Comparison of ENCODE assay signal across 22 cellular contexts in genomic region chr4:178205826-178206225, GRCh38.
A peak's percentile ranks its signal among the peaks of the same experiment; 100 is the strongest.
DNase-seq lines count a peak whose midpoint lies in the region; ATAC-seq, FAIRE-seq and TF ChIP-seq lines count a peak whose summit lies in the region.
"Had no signal": no experiment of that assay in that cellular context is flagged by ENCODE, and none has a peak within 500 bp of the region (broad histone marks: within the 10 kb centered on the region; RNA-seq: fewer than 3 reads in every experiment).

No MANE protein-coding gene starts in this region.

- no peaks in the 10 kb centered on the region for H3K4me1 ChIP-seq in IMR-90 (ENCODE audit: control insufficient read depth, insufficient read depth, low read length)
- no peaks in the 10 kb centered on the region for H3K4me1 ChIP-seq in astrocyte (ENCODE audit: insufficient read depth, low read length)
- H3K4me1 ChIP-seq: A549; BLaER1 treated with 17β-estradiol and CSF1 and Interleukin-3, amounts not matched to agents 10 nM and 100 nM; SJCRH30 had no signal

- H4K8ac ChIP-seq in IMR-90 (ENCODE audit: low read depth in 2 of 2, low read length in 2 of 2): no peak overlapping the region

- TF ChIP-seq RAD21 in IMR-90 (IDR thresholded peaks at IDR 0.05; ENCODE audit: low read length): no peak

- no peak overlapping the region for H3K4me3 Mint-ChIP-seq in astrocyte (ENCODE audit: unreplicated experiment)

- H3K4me3 ChIP-seq in IMR-90 (ENCODE audit: insufficient read depth, low read depth, low read length): no peak overlapping the region
- no peak overlapping the region for H3K4me3 ChIP-seq in astrocyte (ENCODE audit: insufficient read depth, low read depth, low read length)
- H3K4me3 ChIP-seq: A549; BLaER1 treated with 17β-estradiol and CSF1 and Interleukin-3, amounts not matched to agents 10 nM and 100 nM; MG63; SJCRH30 had no signal

- H3K4me1 Mint-ChIP-seq in astrocyte (ENCODE audit: low read depth, unreplicated experiment): peaks cover 12% of the 10 kb centered on the region

- H3K79me2 ChIP-seq in astrocyte (ENCODE audit: insufficient read depth, low read length): no peaks in the 10 kb centered on the region

- no peak overlapping the region for H3K4ac ChIP-seq in IMR-90 (ENCODE audit: low read depth, low read length)

- no peak overlapping the region for H2BK120ac ChIP-seq in IMR-90 (ENCODE audit: low read depth, low read length)

- H3K36me3 ChIP-seq in IMR-90 (ENCODE audit: control insufficient read depth, insufficient read depth, low read length) (no peaks in the 10 kb centered on the region), astrocyte (ENCODE audit: insufficient read depth, low read length) (no peaks in the 10 kb centered on the region)
- H3K36me3 ChIP-seq: BLaER1 treated with 17β-estradiol and CSF1 and Interleukin-3, amounts not matched to agents 10 nM and 100 nM; MG63; SJCRH30 had no signal

- H3K36me3 Mint-ChIP-seq in astrocyte (ENCODE audit: low read depth, unreplicated experiment): peaks cover 3% of the 10 kb centered on the region

- H3K27ac Mint-ChIP-seq in astrocyte (ENCODE audit: unreplicated experiment): peak overlapping the region; percentile 86

- no peak overlapping the region for H3K56ac ChIP-seq in IMR-90 (ENCODE audit: extremely low read depth, insufficient read depth, low read length)

- no peak for TF ChIP-seq POLR2A in IMR-90 (IDR thresholded peaks at IDR 0.05; ENCODE audit: low read depth, low read length)

- no peak overlapping the region for H2AK9ac ChIP-seq in IMR-90 (replicated peaks; ENCODE audit: low read depth, low read length, poor library complexity)

- no peak overlapping the region for H3K23ac ChIP-seq in IMR-90 (ENCODE audit: low read depth, low read length)

- no CpG with 5 or more reads among the region's 1 CpG for WGBS in IMR-90 (ENCODE audit: extremely low coverage in 2 of 2, insufficient read length in 1 of 2), 2 experiments

- H4K5ac ChIP-seq in IMR-90 (ENCODE audit: low read depth, low read length): no peak overlapping the region

- H3K9me3 ChIP-seq in IMR-90 (ENCODE audit: control insufficient read depth, insufficient read depth, low read length): no peaks in the 10 kb centered on the region
- no peaks in the 10 kb centered on the region for H3K9me3 ChIP-seq in astrocyte (ENCODE audit: insufficient read depth, low read depth, low read length)
- H3K9me3 ChIP-seq: A549, MG63, SJCRH30 had no signal

- no peaks in the 10 kb centered on the region for H4K20me1 ChIP-seq in IMR-90 (ENCODE audit: insufficient read depth, low read length)
- H4K20me1 ChIP-seq in astrocyte (ENCODE audit: insufficient read depth, low read length): no peaks in the 10 kb centered on the region
- H4K20me1 ChIP-seq: BLaER1 treated with 17β-estradiol and CSF1 and Interleukin-3, amounts not matched to agents 10 nM and 100 nM had no signal

- CTCF ChIA-PET in IMR-90 (lab: Yijun Ruan, JAX): no interaction called here

- H3K9ac ChIP-seq in IMR-90 (ENCODE audit: low read depth, low read length) (no peak overlapping the region), astrocyte (ENCODE audit: low read length) (no peak overlapping the region)
- H3K9ac ChIP-seq: BLaER1 treated with 17β-estradiol and CSF1 and Interleukin-3, amounts not matched to agents 10 nM and 100 nM; KMS-11 had no signal

- BruUV-seq in IMR-90 (replicated peaks; lab: Mats Ljungman, UMichigan): no TSS peak

- no peak overlapping the region for H2BK15ac ChIP-seq in IMR-90 (ENCODE audit: low read depth, low read length)

- DNase-seq in EL: peak; percentile 28
- DNase-seq in IMR-90: peak; percentile 2
- DNase-seq in astrocyte (ENCODE audit: low read depth): peak; percentile 26
- DNase-seq in kidney glomerular epithelial cell (lab: John Stamatoyannopoulos, UW): peak; percentile 60
- no peak for DNase-seq in T-helper 1 cell
- no peak for DNase-seq in globus pallidus (ENCODE audit: low spot score)
- DNase-seq: DND-41, GF-D8, GOT3, MG63, NCI-H1092 treated with DMSO at 0.1 percent for 48 hours, NCI-H1694 treated with DMSO at 0.1 percent for 48 hours, NCI-H2107, NCI-H2227 treated with DMSO at 0.1 percent for 48 hours, NCI-H524, SJCRH30 had no signal

- H3K27ac ChIP-seq in IMR-90 (ENCODE audit: insufficient read depth, low read length): no peak overlapping the region
- peak overlapping the region; percentile 1 for H3K27ac ChIP-seq in astrocyte (ENCODE audit: low read depth, low read length)
- H3K27ac ChIP-seq: A549; BLaER1 treated with 17β-estradiol and CSF1 and Interleukin-3, amounts not matched to agents 10 nM and 100 nM; KMS-11; SJCRH30 had no signal

- no peak overlapping the region for H3K18ac ChIP-seq in IMR-90 (ENCODE audit: low read depth, low read length)

- intact Hi-C loops in IMR-90 (cut with micrococcal nuclease): no loop called here

- ATAC-seq in IMR-90 (ENCODE audit: low read depth) (no peak), GM18498 (IDR thresholded peaks at IDR 0.05; ENCODE audit: unreplicated experiment) (no peak), HG03442 (IDR thresholded peaks at IDR 0.05; ENCODE audit: unreplicated experiment) (no peak)
- ATAC-seq: A549 had no signal

- H3K27me3 Mint-ChIP-seq in astrocyte (ENCODE audit: low read depth, unreplicated experiment): no peaks in the 10 kb centered on the region

- no peak overlapping the region for H4K91ac ChIP-seq in IMR-90 (ENCODE audit: insufficient read depth, low read depth, low read length)

- H3K4me2 ChIP-seq in IMR-90 (ENCODE audit: low read depth, low read length) (no peak overlapping the region), astrocyte (ENCODE audit: low read length) (peak overlapping the region; percentile 37)
- H3K4me2 ChIP-seq: A549; BLaER1 treated with 17β-estradiol and CSF1 and Interleukin-3, amounts not matched to agents 10 nM and 100 nM; KMS-11 had no signal

- TF ChIP-seq CTCF in IMR-90 (conservative IDR thresholded peaks at IDR 0.05; ENCODE audit: low read depth, low read length) (no peak), astrocyte (IDR thresholded peaks at IDR 0.05; ENCODE audit: insufficient read depth, low read depth, low read length) (no peak)

- H3K14ac ChIP-seq in IMR-90 (replicated peaks; ENCODE audit: low read depth, low read length): no peak overlapping the region

- no peaks in the 10 kb centered on the region for H3K79me1 ChIP-seq in IMR-90 (ENCODE audit: low read depth in 1 of 2, low read length in 2 of 2)

- no peak overlapping the region for H2BK5ac ChIP-seq in IMR-90 (ENCODE audit: low read depth, low read length, poor library complexity, severe bottlenecking)

- POLR2A ChIA-PET in IMR-90 (lab: Charles Lee; ENCODE audit: unreplicated experiment): no interaction called here

- no peak overlapping the region for H2AK5ac ChIP-seq in IMR-90 (ENCODE audit: low read depth, low read length)

- H2AFZ ChIP-seq in IMR-90 (replicated peaks; ENCODE audit: low read length, poor library complexity): no peak overlapping the region
- no peak overlapping the region for H2AFZ ChIP-seq in astrocyte (ENCODE audit: low read depth, low read length)

- H3K27me3 ChIP-seq in IMR-90 (ENCODE audit: control insufficient read depth, insufficient read depth, low read length) (no peaks in the 10 kb centered on the region), astrocyte (ENCODE audit: insufficient read depth, low read length) (no peaks in the 10 kb centered on the region)
- H3K27me3 ChIP-seq: BLaER1 treated with 17β-estradiol and CSF1 and Interleukin-3, amounts not matched to agents 10 nM and 100 nM; MG63; SJCRH30 had no signal

- no peak overlapping the region for H2BK20ac ChIP-seq in IMR-90 (ENCODE audit: low read depth, low read length)

- H3K9me3 Mint-ChIP-seq in astrocyte (ENCODE audit: unreplicated experiment): peaks cover 18% of the 10 kb centered on the region

- no peak for FAIRE-seq in astrocyte (lab: Jason Lieb, UNC)
- FAIRE-seq: A549, GM12892 had no signal

- no peaks in the 10 kb centered on the region for H3K9me1 ChIP-seq in IMR-90 (ENCODE audit: insufficient read depth, low read length)

- dilution Hi-C loops in IMR-90 (cut with HindIII; ENCODE audit: low sequenced_read_pairs, unreplicated experiment): no loop called here

- in situ Hi-C loops in IMR-90 (cut with MboI; ENCODE audit: low sequenced_read_pairs): no loop called here

TF ChIP-seq in IMR-90, 13 proteins besides CTCF, POLR2A, EP300 and RAD21:
- no peak for TF ChIP-seq MXI1 (IDR thresholded peaks at IDR 0.05; ENCODE audit: borderline replicate concordance, low read depth, low read length)
- no peak for TF ChIP-seq MAFK (IDR thresholded peaks at IDR 0.05; ENCODE audit: low read depth, low read length)
- TF ChIP-seq MAZ (IDR thresholded peaks at IDR 0.05; ENCODE audit: borderline replicate concordance, low read depth, low read length): no peak
- TF ChIP-seq RFX5 (IDR thresholded peaks at IDR 0.05; ENCODE audit: low read depth, low read length): no peak
- TF ChIP-seq NFE2L2 (IDR thresholded peaks at IDR 0.05; ENCODE audit: low read depth, low read length): no peak
- no peak for TF ChIP-seq RCOR1 (IDR thresholded peaks at IDR 0.05; ENCODE audit: insufficient replicate concordance, low read length)
TF ChIP-seq in IMR-90: peak in this region for 0.

Comparison
In these comparisons a context has a peak if more than half of its experiments do, and no peak if none do; other contexts are left out.
1. DNase-seq: peak in EL (single experiment), IMR-90 (single experiment), astrocyte (single experiment) and kidney glomerular epithelial cell (single experiment); none in T-helper 1 cell (0 of 5) and globus pallidus (single experiment).